In the genomic region with DNA sequence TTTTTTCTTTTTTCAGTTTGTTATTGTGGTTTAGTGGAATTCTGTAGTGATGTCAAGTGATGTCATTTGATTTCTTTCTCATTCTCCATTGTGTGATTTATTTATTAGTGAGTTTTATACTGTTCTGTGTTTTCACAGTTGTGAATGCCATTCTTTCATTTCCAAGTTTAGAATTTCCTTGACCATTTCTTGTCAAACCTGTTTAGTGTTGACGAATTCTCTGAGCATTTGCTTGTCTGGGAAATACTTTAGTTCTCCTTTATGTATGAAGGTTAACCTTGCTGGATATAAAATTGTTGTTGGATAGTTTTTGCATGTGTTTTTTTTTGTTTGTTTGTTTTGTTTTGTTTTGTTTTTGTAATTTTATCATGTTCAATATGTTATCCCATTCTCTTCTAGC, we compare ENCODE assay signal across 27 cellular contexts.
"Had no signal": no experiment of that assay in that cellular context is flagged by ENCODE, and none has a peak within 500 bp of the region (broad histone marks: within the 10 kb centered on the region; RNA-seq: fewer than 3 reads in every experiment).

No MANE protein-coding gene starts in this region.

- ATAC-seq: activated CD8-positive, alpha-beta memory T cell treated with anti-CD3 and anti-CD28 coated beads, Interleukin-2, amount 10 ng/mL, durations not matched to agents 7 days and 5 days; activated CD8-positive, alpha-beta T cell treated with anti-CD3 and anti-CD28 coated beads, Interleukin-2, amount 10 ng/mL, durations not matched to agents 7 days and 5 days; activated naive CD8-positive, alpha-beta T cell treated with anti-CD3 and anti-CD28 coated beads, Interleukin-2, amount 50 U/mL, for 24 hours had no signal

- H3K27me3 ChIP-seq: ascending aorta had no signal

- FAIRE-seq: TTC549 had no signal

- H3K36me3 ChIP-seq: ascending aorta had no signal

- DNase-seq: activated B cell treated with CpG ODN at 0.5 μM for 24 hours; activated CD4-positive, alpha-beta memory T cell treated with anti-CD3 and anti-CD28 coated beads, Interleukin-2, amount 10 ng/mL, durations not matched to agents 7 days and 5 days; activated CD4-positive, alpha-beta T cell treated with anti-CD3 and anti-CD28 coated beads for 4 hours; activated CD4-positive, alpha-beta T cell treated with anti-CD3 and anti-CD28 coated beads, Interleukin-2, amount 10 ng/mL, durations not matched to agents 7 days and 5 days; activated CD4-positive, alpha-beta T cell treated with anti-CD3 and anti-CD28 coated beads, Interleukin-2, amount 50 U/mL, for 48 hours; activated CD4-positive, CD25-positive, alpha-beta regulatory T cell treated with anti-CD3 and anti-CD28 coated beads, Interleukin-2, amount 50 U/mL, for 72 hours; activated CD8-positive, alpha-beta memory T cell treated with anti-CD3 and anti-CD28 coated beads for 24 hours; activated CD8-positive, alpha-beta memory T cell treated with anti-CD3 and anti-CD28 coated beads, Interleukin-2, amount 10 ng/mL, durations not matched to agents 7 days and 5 days; activated CD8-positive, alpha-beta memory T cell treated with anti-CD3 and anti-CD28 coated beads, Interleukin-2, amount 50 U/mL, for 48 hours; activated CD8-positive, alpha-beta T cell treated with anti-CD3 and anti-CD28 coated beads, Interleukin-2, amount 10 ng/mL, durations not matched to agents 7 days and 5 days; activated effector memory CD4-positive, alpha-beta T cell treated with Interleukin-2 at 50 U/mL for 16 hours; activated gamma-delta T cell; activated naive CD4-positive, alpha-beta T cell treated with anti-CD3 and anti-CD28 coated beads, Interleukin-2, amount 10 ng/mL, durations not matched to agents 7 days and 5 days; activated naive CD4-positive, alpha-beta T cell treated with Interleukin-2 at 50 U/mL for 16 hours; activated naive CD8-positive, alpha-beta T cell treated with anti-CD3 and anti-CD28 coated beads, Interleukin-2, amount 10 ng/mL, durations not matched to agents 7 days and 5 days; activated naive CD8-positive, alpha-beta T cell treated with anti-CD3 and anti-CD28 coated beads, Interleukin-2, amount 50 U/mL, for 24 hours; activated T-cell treated with anti-CD3 and anti-CD28 coated beads, Interleukin-2, amount 50 U/mL, for 24 hours; activated T-cell treated with anti-CD3 and anti-CD28 coated beads, Interleukin-2, amount 50 U/mL, for 48 hours; amygdala; anterior cingulate cortex; central memory CD4-positive, alpha-beta T cell; T-helper 1 cell; T-helper 2 cell; T-helper 9 cell had no signal

- H3K4me3 ChIP-seq: ascending aorta had no signal

- H3K27ac ChIP-seq: ascending aorta, VCaP had no signal
